1 cellular context compared by ENCODE assay signal in genomic region chr3:79670178-79670577, GRCh38.
TF ChIP-seq lines count a peak whose summit lies in the region.

No MANE protein-coding gene starts in this region.

TF ChIP-seq in IMR-90, 13 proteins besides CTCF, POLR2A, EP300 and RAD21 (continued from another document):
- TF ChIP-seq RFX5 (IDR thresholded peaks at IDR 0.05; ENCODE audit: low read depth, low read length): no peak
